ENCODE assay signal across 3 cellular contexts in genomic region chr1:201693887-201694614, GRCh38.
TF ChIP-seq lines count a peak whose summit lies in the region.

No MANE protein-coding gene starts in this region.

TF ChIP-seq in SK-N-SH, 30 proteins besides CTCF, POLR2A, EP300 and RAD21 (continued from another document):
- TF ChIP-seq FOXM1 (IDR thresholded peaks at IDR 0.05; ENCODE audit: low read depth): no peak
- TF ChIP-seq TAF1 (IDR thresholded peaks at IDR 0.05; ENCODE audit: borderline replicate concordance, low read depth, low read length): no peak
- TF ChIP-seq ZBTB33 (IDR thresholded peaks at IDR 0.05; ENCODE audit: borderline replicate concordance, low read depth): no peak
- TF ChIP-seq IRF3 (IDR thresholded peaks at IDR 0.05; ENCODE audit: low read depth, low read length): no peak
- TF ChIP-seq, protein P1, sequence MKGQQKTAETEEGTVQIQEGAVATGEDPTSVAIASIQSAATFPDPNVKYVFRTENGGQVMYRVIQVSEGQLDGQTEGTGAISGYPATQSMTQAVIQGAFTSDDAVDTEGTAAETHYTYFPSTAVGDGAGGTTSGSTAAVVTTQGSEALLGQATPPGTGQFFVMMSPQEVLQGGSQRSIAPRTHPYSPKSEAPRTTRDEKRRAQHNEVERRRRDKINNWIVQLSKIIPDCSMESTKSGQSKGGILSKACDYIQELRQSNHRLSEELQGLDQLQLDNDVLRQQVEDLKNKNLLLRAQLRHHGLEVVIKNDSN (IDR thresholded peaks at IDR 0.05; ENCODE audit: borderline replicate concordance, low read depth): no peak
- no peak for TF ChIP-seq NRF1 (IDR thresholded peaks at IDR 0.05; ENCODE audit: low read depth, low read length)
- no peak for TF ChIP-seq EZH2phosphoT487 (IDR thresholded peaks at IDR 0.05; ENCODE audit: borderline replicate concordance, low read depth)
- TF ChIP-seq, protein P2, sequence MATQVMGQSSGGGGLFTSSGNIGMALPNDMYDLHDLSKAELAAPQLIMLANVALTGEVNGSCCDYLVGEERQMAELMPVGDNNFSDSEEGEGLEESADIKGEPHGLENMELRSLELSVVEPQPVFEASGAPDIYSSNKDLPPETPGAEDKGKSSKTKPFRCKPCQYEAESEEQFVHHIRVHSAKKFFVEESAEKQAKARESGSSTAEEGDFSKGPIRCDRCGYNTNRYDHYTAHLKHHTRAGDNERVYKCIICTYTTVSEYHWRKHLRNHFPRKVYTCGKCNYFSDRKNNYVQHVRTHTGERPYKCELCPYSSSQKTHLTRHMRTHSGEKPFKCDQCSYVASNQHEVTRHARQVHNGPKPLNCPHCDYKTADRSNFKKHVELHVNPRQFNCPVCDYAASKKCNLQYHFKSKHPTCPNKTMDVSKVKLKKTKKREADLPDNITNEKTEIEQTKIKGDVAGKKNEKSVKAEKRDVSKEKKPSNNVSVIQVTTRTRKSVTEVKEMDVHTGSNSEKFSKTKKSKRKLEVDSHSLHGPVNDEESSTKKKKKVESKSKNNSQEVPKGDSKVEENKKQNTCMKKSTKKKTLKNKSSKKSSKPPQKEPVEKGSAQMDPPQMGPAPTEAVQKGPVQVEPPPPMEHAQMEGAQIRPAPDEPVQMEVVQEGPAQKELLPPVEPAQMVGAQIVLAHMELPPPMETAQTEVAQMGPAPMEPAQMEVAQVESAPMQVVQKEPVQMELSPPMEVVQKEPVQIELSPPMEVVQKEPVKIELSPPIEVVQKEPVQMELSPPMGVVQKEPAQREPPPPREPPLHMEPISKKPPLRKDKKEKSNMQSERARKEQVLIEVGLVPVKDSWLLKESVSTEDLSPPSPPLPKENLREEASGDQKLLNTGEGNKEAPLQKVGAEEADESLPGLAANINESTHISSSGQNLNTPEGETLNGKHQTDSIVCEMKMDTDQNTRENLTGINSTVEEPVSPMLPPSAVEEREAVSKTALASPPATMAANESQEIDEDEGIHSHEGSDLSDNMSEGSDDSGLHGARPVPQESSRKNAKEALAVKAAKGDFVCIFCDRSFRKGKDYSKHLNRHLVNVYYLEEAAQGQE (IDR thresholded peaks at IDR 0.05; ENCODE audit: low read depth, low read length): no peak
- TF ChIP-seq ELF1 (IDR thresholded peaks at IDR 0.05): no peak

TF ChIP-seq in SK-N-SH treated with all-trans-retinoic acid at 6 μM for 48 hours, 23 proteins besides CTCF, POLR2A, EP300 and RAD21 (continued from another document):
- TF ChIP-seq CSDC2 (CRISPR knock-in tag; IDR thresholded peaks at IDR 0.05): no peak
TF ChIP-seq in SK-N-SH treated with all-trans-retinoic acid at 6 μM for 48 hours: peak in this region for 0.

TF ChIP-seq in WTC11, 78 proteins besides CTCF, POLR2A, EP300 and RAD21 (continued from another document):
- TF ChIP-seq GRHL2 (CRISPR knock-in tag; IDR thresholded peaks at IDR 0.05; ENCODE audit: insufficient replicate concordance, severe bottlenecking) (no peak), GABPB1 (CRISPR knock-in tag; IDR thresholded peaks at IDR 0.05) (no peak), ZNF425 (CRISPR knock-in tag; conservative IDR thresholded peaks at IDR 0.05) (no peak), E2F1 (CRISPR knock-in tag; IDR thresholded peaks at IDR 0.05) (no peak), JAZF1 (CRISPR knock-in tag; IDR thresholded peaks at IDR 0.05) (no peak), CREB1 (CRISPR knock-in tag; IDR thresholded peaks at IDR 0.05) (no peak), OVOL2 (CRISPR knock-in tag; IDR thresholded peaks at IDR 0.05; ENCODE audit: borderline replicate concordance) (no peak)
- TF ChIP-seq, protein P3, sequence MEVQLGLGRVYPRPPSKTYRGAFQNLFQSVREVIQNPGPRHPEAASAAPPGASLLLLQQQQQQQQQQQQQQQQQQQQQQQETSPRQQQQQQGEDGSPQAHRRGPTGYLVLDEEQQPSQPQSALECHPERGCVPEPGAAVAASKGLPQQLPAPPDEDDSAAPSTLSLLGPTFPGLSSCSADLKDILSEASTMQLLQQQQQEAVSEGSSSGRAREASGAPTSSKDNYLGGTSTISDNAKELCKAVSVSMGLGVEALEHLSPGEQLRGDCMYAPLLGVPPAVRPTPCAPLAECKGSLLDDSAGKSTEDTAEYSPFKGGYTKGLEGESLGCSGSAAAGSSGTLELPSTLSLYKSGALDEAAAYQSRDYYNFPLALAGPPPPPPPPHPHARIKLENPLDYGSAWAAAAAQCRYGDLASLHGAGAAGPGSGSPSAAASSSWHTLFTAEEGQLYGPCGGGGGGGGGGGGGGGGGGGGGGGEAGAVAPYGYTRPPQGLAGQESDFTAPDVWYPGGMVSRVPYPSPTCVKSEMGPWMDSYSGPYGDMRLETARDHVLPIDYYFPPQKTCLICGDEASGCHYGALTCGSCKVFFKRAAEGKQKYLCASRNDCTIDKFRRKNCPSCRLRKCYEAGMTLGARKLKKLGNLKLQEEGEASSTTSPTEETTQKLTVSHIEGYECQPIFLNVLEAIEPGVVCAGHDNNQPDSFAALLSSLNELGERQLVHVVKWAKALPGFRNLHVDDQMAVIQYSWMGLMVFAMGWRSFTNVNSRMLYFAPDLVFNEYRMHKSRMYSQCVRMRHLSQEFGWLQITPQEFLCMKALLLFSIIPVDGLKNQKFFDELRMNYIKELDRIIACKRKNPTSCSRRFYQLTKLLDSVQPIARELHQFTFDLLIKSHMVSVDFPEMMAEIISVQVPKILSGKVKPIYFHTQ (CRISPR knock-in tag; IDR thresholded peaks at IDR 0.05): no peak
TF ChIP-seq in WTC11: peak in this region for 0.
